ENCODE assay signal across 19 cellular contexts in the genomic region with DNA sequence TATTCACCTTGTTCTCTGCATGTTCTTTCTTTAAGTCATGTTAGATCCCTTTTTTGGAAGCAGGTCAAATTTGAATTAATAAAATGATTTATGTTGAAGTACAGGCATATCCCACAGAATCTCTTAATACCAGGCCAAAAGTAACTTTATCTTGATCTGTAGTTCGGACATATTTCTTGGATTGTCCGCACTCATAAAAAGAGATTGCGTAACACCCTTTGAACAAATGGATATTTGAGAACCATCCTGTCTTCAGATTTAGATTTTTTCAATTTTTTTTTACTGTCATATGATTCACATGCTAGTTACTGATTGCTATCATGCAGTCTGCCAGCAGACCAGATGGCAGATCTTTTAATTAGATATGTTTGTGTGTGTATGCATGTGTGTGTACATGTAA.
"Had no signal": no experiment of that assay in that cellular context is flagged by ENCODE, and none has a peak within 500 bp of the region (broad histone marks: within the 10 kb centered on the region; RNA-seq: fewer than 3 reads in every experiment).

No MANE protein-coding gene starts in this region.

- H3K4me3 ChIP-seq: gastrocnemius medialis, lower lobe of right lung, sigmoid colon, skin epidermis, spleen, thoracic aorta, transverse colon, upper lobe of right lung, uterus had no signal

- H3K4me1 ChIP-seq: gastrocnemius medialis, lower lobe of right lung, sigmoid colon, spleen, transverse colon, upper lobe of right lung, uterus had no signal

- H3K9ac ChIP-seq: parathyroid adenoma had no signal

- H3K79me2 ChIP-seq: parathyroid adenoma had no signal

- DNase-seq: cortex of kidney; effector CD4-positive, alpha-beta T cell; foreskin fibroblast; gastrocnemius medialis; head of caudate nucleus; left ventricle myocardium superior; lower lobe of right lung; naive thymus-derived CD8-positive, alpha-beta T cell; sigmoid colon; spleen; stimulated activated CD4-positive, alpha-beta T cell treated with anti-CD3 and anti-CD28 coated beads, Interleukin-2, amount 100 ng/mL, for 48 hours; stimulated activated naive B cell treated with anti-CD40 and anti-IgM and Interleukin-4, amounts not matched to agents 10 μg/mL and 1 μg/mL and 100 μg/mL, for 72 hours; transverse colon; upper lobe of right lung; uterus had no signal

- H2AFZ ChIP-seq: parathyroid adenoma had no signal

- H3K9me3 ChIP-seq: gastrocnemius medialis, lower lobe of right lung, sigmoid colon, spleen, thoracic aorta, transverse colon, upper lobe of right lung, uterus had no signal

- FAIRE-seq: keratinocyte had no signal

- H3K27me3 ChIP-seq: gastrocnemius medialis, sigmoid colon, spleen, transverse colon, upper lobe of right lung, uterus had no signal

- H3K27ac ChIP-seq: gastrocnemius medialis, lower lobe of right lung, parathyroid adenoma, sigmoid colon, skin epidermis, spleen, thoracic aorta, transverse colon, upper lobe of right lung, uterus had no signal

- H3K36me3 ChIP-seq: gastrocnemius medialis, lower lobe of right lung, sigmoid colon, spleen, thoracic aorta, transverse colon, upper lobe of right lung, uterus had no signal

- ATAC-seq: gastrocnemius medialis; left ventricle myocardium superior; lower lobe of right lung; naive thymus-derived CD8-positive, alpha-beta T cell; stimulated activated naive B cell treated with anti-CD40 and anti-IgM and Interleukin-4, amounts not matched to agents 10 μg/mL and 1 μg/mL and 100 μg/mL, for 72 hours; upper lobe of right lung had no signal
